8 cellular contexts compared by ENCODE assay signal in the genomic region with DNA sequence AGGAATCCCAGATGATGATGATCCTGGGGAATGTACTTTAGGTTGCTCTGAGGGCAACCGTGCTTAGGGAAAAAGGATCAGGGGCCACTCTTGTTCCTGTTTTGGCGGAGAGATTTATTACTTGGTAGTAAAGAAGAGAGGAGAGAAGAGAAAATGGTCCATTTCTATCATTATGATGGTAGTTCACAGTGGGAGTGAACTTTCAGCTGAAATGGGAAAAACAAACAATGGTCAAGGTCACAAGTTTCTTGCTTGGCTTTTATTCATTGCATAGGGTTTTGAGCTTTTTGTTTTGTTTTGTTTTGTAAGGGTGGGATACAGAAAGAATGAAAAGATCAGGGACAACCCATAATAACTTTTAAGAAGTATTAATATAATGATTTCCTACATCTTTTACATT.
"Had no signal": no experiment of that assay in that cellular context is flagged by ENCODE, and none has a peak within 500 bp of the region (broad histone marks: within the 10 kb centered on the region; RNA-seq: fewer than 3 reads in every experiment).

No MANE protein-coding gene starts in this region.

- H3K4me3 ChIP-seq: GM12878 had no signal

- FAIRE-seq: G401.6, GM12878, GM12891, GM12892, GM18507, GM19239 had no signal

- ATAC-seq: GM12878 had no signal

- DNase-seq: GDM1, GF-D8 had no signal
